In the genomic region with DNA sequence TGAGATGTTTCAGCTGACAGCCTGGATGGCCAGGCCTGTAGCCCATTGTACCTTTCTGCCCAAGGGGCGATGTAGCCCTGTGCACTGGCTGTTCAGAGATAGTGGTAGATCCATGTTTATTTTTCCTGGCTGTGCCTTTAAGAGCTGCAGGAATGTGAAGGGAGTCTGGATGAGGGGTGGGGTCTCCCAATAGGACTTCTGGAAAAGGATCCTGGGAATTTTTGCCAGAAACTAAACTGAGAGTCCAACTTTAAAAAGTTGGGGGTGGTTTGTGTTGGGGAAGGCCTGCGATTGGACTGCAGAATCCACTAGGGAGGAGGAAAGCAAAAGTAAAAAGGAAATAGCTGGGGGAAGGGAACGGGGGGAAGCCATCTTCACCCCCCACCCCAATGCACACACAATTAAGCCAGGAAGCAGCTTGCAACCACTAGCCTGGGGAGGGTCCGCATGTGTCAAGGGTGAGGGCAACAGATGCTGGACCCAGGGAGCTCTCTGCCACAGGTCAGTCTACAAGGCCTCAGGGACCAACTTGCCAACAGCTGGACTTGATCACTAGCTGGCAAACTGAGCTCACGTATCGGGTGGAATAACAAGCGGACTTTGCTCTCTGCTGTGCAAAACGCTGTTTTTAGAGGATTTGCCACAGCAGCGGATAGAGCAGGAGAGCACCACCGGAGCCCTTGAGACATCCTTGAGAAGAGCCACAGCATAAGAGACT, we compare ENCODE assay signal across 15 cellular contexts. TPM values are rescaled to one million over a fixed set of nuclear protein-coding genes. Genes with fewer than 3 reads are reported as not detected.
DNase-seq lines count a peak whose midpoint lies in the region; ATAC-seq and TF ChIP-seq lines count a peak whose summit lies in the region.
"Had no signal": no experiment of that assay in that cellular context is flagged by ENCODE, and none has a peak within 500 bp of the region (broad histone marks: within the 10 kb centered on the region; RNA-seq: fewer than 3 reads in every experiment).

Gene OLFML1 (plus strand): TSS at position 371 of the 718 bp plus-strand sequence. CDS start 370 bp downstream, outside the sequence.

- POLR2A ChIA-PET in activated CD8-positive, alpha-beta T cell treated with anti-CD3 and anti-CD28 coated beads for 36 hours (lab: Charles Lee): no interaction called here

- H4K20me1 ChIP-seq in fibroblast of lung (ENCODE audit: control insufficient read depth, extremely low read depth, insufficient read depth, low read length): no peaks in the 10 kb centered on the region

- no peak within 1 kb of the TSS for H4K5ac ChIP-seq in mesendoderm (ENCODE audit: low read length)

- H2BK15ac ChIP-seq in mesendoderm (replicated peaks; ENCODE audit: low read depth): no peak within 1 kb of the TSS

- intact Hi-C loops in activated CD8-positive, alpha-beta T cell treated with anti-CD3 and anti-CD28 coated beads for 36 hours (cut with micrococcal nuclease): no loop called here

- H4K8ac ChIP-seq in mesendoderm (ENCODE audit: low read depth, low read length): no peak within 1 kb of the TSS

- peak within 1 kb of the TSS; percentile 81 for H2AK5ac ChIP-seq in mesendoderm (ENCODE audit: low read length)

- no peak within 1 kb of the TSS for H3K4ac ChIP-seq in mesendoderm (ENCODE audit: low read depth, low read length)

- no peaks in the 10 kb centered on the region for H3K79me1 ChIP-seq in mesendoderm (ENCODE audit: low read length)

- H3K4me1 Mint-ChIP-seq in activated CD8-positive, alpha-beta T cell treated with anti-CD3 and anti-CD28 coated beads for 36 hours (ENCODE audit: low read depth): no peaks in the 10 kb centered on the region
- peaks cover 9% of the 10 kb centered on the region for H3K4me1 Mint-ChIP-seq in progenitor cell of endocrine pancreas (ENCODE audit: low read depth)
- H3K4me1 Mint-ChIP-seq: activated CD8-positive, alpha-beta memory T cell treated with anti-CD3 and anti-CD28 coated beads, Interleukin-2, amount 10 ng/mL, durations not matched to agents 7 days and 5 days had no signal

- H3K56ac ChIP-seq in mesendoderm (ENCODE audit: low read length): peak within 1 kb of the TSS; percentile 65

- WGBS in mesendoderm (ENCODE audit: extremely low coverage, insufficient coverage, low lambda C conversion rate): no CpG with 5 or more reads among the region's 10 CpGs

- no peak within 1 kb of the TSS for H3K4me3 Mint-ChIP-seq in activated CD8-positive, alpha-beta T cell treated with anti-CD3 and anti-CD28 coated beads for 36 hours
- no peak within 1 kb of the TSS for H3K4me3 Mint-ChIP-seq in progenitor cell of endocrine pancreas (ENCODE audit: low read depth)
- H3K4me3 Mint-ChIP-seq: activated CD8-positive, alpha-beta memory T cell treated with anti-CD3 and anti-CD28 coated beads, Interleukin-2, amount 10 ng/mL, durations not matched to agents 7 days and 5 days had no signal

- H2BK5ac ChIP-seq in mesendoderm (ENCODE audit: low read length): peak within 1 kb of the TSS; percentile 40

- H3K36me3 ChIP-seq in fibroblast of lung (ENCODE audit: control insufficient read depth, insufficient read depth, low read length) (no peaks in the 10 kb centered on the region), mesendoderm (ENCODE audit: control insufficient read depth, insufficient read depth, low read length) (no peaks in the 10 kb centered on the region)

- H3K9me3 Mint-ChIP-seq in activated CD8-positive, alpha-beta T cell treated with anti-CD3 and anti-CD28 coated beads for 36 hours: no peaks in the 10 kb centered on the region
- no peaks in the 10 kb centered on the region for H3K9me3 Mint-ChIP-seq in progenitor cell of endocrine pancreas (ENCODE audit: low read depth)

- CTCF ChIA-PET in activated CD8-positive, alpha-beta T cell treated with anti-CD3 and anti-CD28 coated beads for 36 hours (lab: Charles Lee): interaction anchor here (0.9 to 1.6 kb wide), 3 partner anchors 14 to 43 kb away, joined by 3 to 4 read pairs (median 3); partner anchors contain the start of gene PPFIBP2

- H3K9me3 ChIP-seq in fibroblast of lung (ENCODE audit: control insufficient read depth, insufficient read depth, low read depth, low read length): no peaks in the 10 kb centered on the region

- no peak within 1 kb of the TSS for H3K23ac ChIP-seq in mesendoderm (ENCODE audit: low read length)

- H3K36me3 Mint-ChIP-seq in activated CD8-positive, alpha-beta T cell treated with anti-CD3 and anti-CD28 coated beads for 36 hours (ENCODE audit: low read depth): no peaks in the 10 kb centered on the region
- H3K36me3 Mint-ChIP-seq in progenitor cell of endocrine pancreas (ENCODE audit: insufficient read depth): no peaks in the 10 kb centered on the region
- H3K36me3 Mint-ChIP-seq: activated CD8-positive, alpha-beta memory T cell treated with anti-CD3 and anti-CD28 coated beads, Interleukin-2, amount 10 ng/mL, durations not matched to agents 7 days and 5 days had no signal

- H3K27me3 ChIP-seq in fibroblast of lung (ENCODE audit: control insufficient read depth, insufficient read depth, low read length): no peaks in the 10 kb centered on the region
- H3K27me3 ChIP-seq in mesendoderm (ENCODE audit: insufficient read depth, low read length, poor library complexity): no peaks in the 10 kb centered on the region

- DNase-seq in GM03348 (ENCODE audit: low spot score) (peak; percentile 25), fibroblast of lung (ENCODE audit: low read depth in 2 of 2) (peak in 1 of 2 donors; percentile 61), mesendoderm (no peak), stromal cell of bone marrow (ENCODE audit: low read depth) (peak; percentile 52), DMS53 (lab: John Stamatoyannopoulos, UW) (no peak), progenitor cell of endocrine pancreas (ENCODE audit: low spot score, unreplicated experiment) (no peak), NCI-H446 treated with DMSO at 0.1 percent for 48 hours (lab: John Stamatoyannopoulos, UW) (no peak)
- no peak for DNase-seq in activated CD8-positive, alpha-beta T cell treated with anti-CD3 and anti-CD28 coated beads for 36 hours
- DNase-seq: activated CD8-positive, alpha-beta memory T cell treated with anti-CD3 and anti-CD28 coated beads, Interleukin-2, amount 10 ng/mL, durations not matched to agents 7 days and 5 days; amygdala; stimulated activated CD4-positive, alpha-beta T cell treated with anti-CD3 and anti-CD28 coated beads, Interleukin-12 subunit alpha, Interleukin-12 subunit beta, amount 100 ng/mL, for 4 hours; stimulated activated CD8-positive, alpha-beta memory T cell treated with anti-CD3 and anti-CD28 coated beads, Interleukin-4, amount 100 ng/mL, for 48 hours; T-helper 9 cell had no signal

- TF ChIP-seq CTCF in fibroblast of lung (conservative IDR thresholded peaks at IDR 0.05 in 1 of 2, IDR thresholded peaks at IDR 0.05 in 1 of 2; ENCODE audit: low read depth in 1 of 2, low read length in 2 of 2) (no peak), progenitor cell of endocrine pancreas (IDR thresholded peaks at IDR 0.05; ENCODE audit: unreplicated experiment) (no peak)
- no peak for TF ChIP-seq CTCF in activated CD8-positive, alpha-beta T cell treated with anti-CD3 and anti-CD28 coated beads for 36 hours (IDR thresholded peaks at IDR 0.05)

- peak within 1 kb of the TSS; percentile 52 to 66 (median 65) for H3K4me3 ChIP-seq in fibroblast of lung (replicated peaks in 1 of 4; ENCODE audit: control extremely low read depth in 1 of 4, insufficient read depth in 1 of 4, low read depth in 3 of 4, low read length in 4 of 4)
- H3K4me3 ChIP-seq in mesendoderm (ENCODE audit: low read length): no peak within 1 kb of the TSS

- no peaks in the 10 kb centered on the region for H3K27me3 Mint-ChIP-seq in activated CD8-positive, alpha-beta T cell treated with anti-CD3 and anti-CD28 coated beads for 36 hours
- H3K27me3 Mint-ChIP-seq in progenitor cell of endocrine pancreas: no peaks in the 10 kb centered on the region

- peaks cover 11% of the 10 kb centered on the region for H3K79me2 ChIP-seq in fibroblast of lung (ENCODE audit: control insufficient read depth, insufficient read depth, low read length)
- H3K79me2 ChIP-seq in mesendoderm (ENCODE audit: control insufficient read depth, insufficient read depth, low read length): no peaks in the 10 kb centered on the region

- peak within 1 kb of the TSS; percentile 88 for H2AFZ ChIP-seq in fibroblast of lung (ENCODE audit: low read length)

- H2BK120ac ChIP-seq in mesendoderm (ENCODE audit: low read depth, low read length): no peak within 1 kb of the TSS

- peak within 1 kb of the TSS; percentile 22 for H3K18ac ChIP-seq in mesendoderm (ENCODE audit: low read length)

- H3K4me1 ChIP-seq in fibroblast of lung (ENCODE audit: control insufficient read depth, extremely low read depth, insufficient read depth, low read length): peaks cover 9% of the 10 kb centered on the region
- H3K4me1 ChIP-seq in mesendoderm (ENCODE audit: control insufficient read depth, low read depth, low read length): peaks cover 9% of the 10 kb centered on the region

- ATAC-seq in activated CD8-positive, alpha-beta T cell treated with anti-CD3 and anti-CD28 coated beads for 36 hours: no peak
- ATAC-seq: activated CD8-positive, alpha-beta memory T cell treated with anti-CD3 and anti-CD28 coated beads, Interleukin-2, amount 10 ng/mL, durations not matched to agents 7 days and 5 days had no signal

- H3K9ac ChIP-seq in fibroblast of lung (ENCODE audit: insufficient read depth, low read length): peak within 1 kb of the TSS; percentile 54
- H3K9ac ChIP-seq in mesendoderm (ENCODE audit: low read length): no peak within 1 kb of the TSS

- no peak within 1 kb of the TSS for H3K27ac Mint-ChIP-seq in activated CD8-positive, alpha-beta T cell treated with anti-CD3 and anti-CD28 coated beads for 36 hours
- H3K27ac Mint-ChIP-seq in progenitor cell of endocrine pancreas: no peak within 1 kb of the TSS
- H3K27ac Mint-ChIP-seq: activated CD8-positive, alpha-beta memory T cell treated with anti-CD3 and anti-CD28 coated beads, Interleukin-2, amount 10 ng/mL, durations not matched to agents 7 days and 5 days had no signal

- peak within 1 kb of the TSS; percentile 53 for H3K27ac ChIP-seq in fibroblast of lung (ENCODE audit: insufficient read depth, low read length)
- no peak within 1 kb of the TSS for H3K27ac ChIP-seq in mesendoderm (ENCODE audit: low read depth, low read length)
- H3K27ac ChIP-seq: C4-2B, epithelial cell of prostate had no signal

- H3K4me2 ChIP-seq in fibroblast of lung (ENCODE audit: extremely low read depth, insufficient read depth, low read length) (peak within 1 kb of the TSS; percentile 84), mesendoderm (ENCODE audit: low read length) (no peak within 1 kb of the TSS)

RNA-seq across cellular contexts. Expression of gene OLFML1, which starts in this region (rescaled TPM):
- 20.0 and 22.8 TPM in 2 replicates for total RNA-seq in fibroblast of lung
- polyA plus RNA-seq in fibroblast of lung: 24.4 and 183 TPM in 2 replicates
- polyA plus RNA-seq in fibroblast of lung (2012): 14.1 and 108 TPM in 2 replicates
- 74.4 and 223 TPM in 2 replicates for polyA minus RNA-seq in fibroblast of lung (ENCODE audit: low replicate concordance)
- polyA plus RNA-seq in mesendoderm (2013, experiment 1 of 2): 1.3 TPM
- 1.2 TPM for polyA plus RNA-seq in mesendoderm (2013, experiment 2 of 2)
- total RNA-seq in activated CD8-positive, alpha-beta T cell treated with anti-CD3 and anti-CD28 coated beads for 36 hours: not detected
- total RNA-seq in progenitor cell of endocrine pancreas: 0.42 TPM in 1 of 2 replicates, not detected in the other
- total RNA-seq: activated CD8-positive, alpha-beta memory T cell treated with anti-CD3 and anti-CD28 coated beads, Interleukin-2, amount 10 ng/mL, durations not matched to agents 7 days and 5 days had no signal

Comparison
In these comparisons a context has a peak if more than half of its experiments do, and no peak if none do; other contexts are left out.
1. RNA of gene OLFML1 (total RNA-seq): 20.0 to 22.8 TPM in fibroblast of lung; 0.42 TPM in progenitor cell of endocrine pancreas and not detected in activated CD8-positive, alpha-beta T cell treated with anti-CD3 and anti-CD28 coated beads for 36 hours; every median in the first group is over 10 times any median in the second.
2. DNase-seq: peak in GM03348 (single experiment) and stromal cell of bone marrow (single experiment); none in mesendoderm (single experiment), DMS53 (single experiment), activated CD8-positive, alpha-beta T cell treated with anti-CD3 and anti-CD28 coated beads for 36 hours (single experiment), progenitor cell of endocrine pancreas (single experiment) and NCI-H446 treated with DMSO at 0.1 percent for 48 hours (single experiment).